In genomic region chr3:158732856-158733200, GRCh38 we compare ENCODE assay signal across 9 cellular contexts. TPM values are rescaled to one million over a fixed set of nuclear protein-coding genes. Genes with fewer than 3 reads are reported as not detected.
DNase-seq lines count a peak whose midpoint lies in the region; ATAC-seq lines count a peak whose summit lies in the region.
"Had no signal": no experiment of that assay in that cellular context is flagged by ENCODE, and none has a peak within 500 bp of the region (broad histone marks: within the 10 kb centered on the region; RNA-seq: fewer than 3 reads in every experiment).

No MANE protein-coding gene starts in this region.

- H3K9ac ChIP-seq in ES-I3 (ENCODE audit: low read depth, low read length): peak overlapping the region; percentile 77

- H3K4me3 Mint-ChIP-seq in central memory CD8-positive, alpha-beta T cell: peak overlapping the region; percentile 47
- H3K4me3 Mint-ChIP-seq in immature natural killer cell: peak overlapping the region in 4 of 5 donors; percentile 26 to 64 (median 38)

- no peaks in the 10 kb centered on the region for H3K9me3 Mint-ChIP-seq in central memory CD8-positive, alpha-beta T cell
- H3K9me3 Mint-ChIP-seq in immature natural killer cell: peaks cover 0 to 3% (median 0%) of the 10 kb centered on the region in 6 donors

- no peaks in the 10 kb centered on the region for H3K27me3 Mint-ChIP-seq in central memory CD8-positive, alpha-beta T cell
- peaks cover 0 to 1% (median 0%) of the 10 kb centered on the region in 3 donors for H3K27me3 Mint-ChIP-seq in immature natural killer cell (ENCODE audit: low read depth in 3 of 3)

- H3K36me3 ChIP-seq in ES-I3 (ENCODE audit: insufficient read depth, low read length): no peaks in the 10 kb centered on the region

- ATAC-seq in central memory CD8-positive, alpha-beta T cell (replicated peaks; ENCODE audit: extremely low read depth, poor library complexity, severe bottlenecking): no peak
- ATAC-seq in HG03520 (IDR thresholded peaks at IDR 0.05; ENCODE audit: unreplicated experiment): no peak
- no peak for ATAC-seq in GM18868 (IDR thresholded peaks at IDR 0.05; ENCODE audit: unreplicated experiment)

- no peaks in the 10 kb centered on the region for H3K9me3 ChIP-seq in ES-I3 (ENCODE audit: control insufficient read depth, insufficient read depth, low read length)

- H3K27ac Mint-ChIP-seq in central memory CD8-positive, alpha-beta T cell (ENCODE audit: low read depth): no peak overlapping the region
- no peak overlapping the region for H3K27ac Mint-ChIP-seq in immature natural killer cell

- no peaks in the 10 kb centered on the region for H3K36me3 Mint-ChIP-seq in central memory CD8-positive, alpha-beta T cell (ENCODE audit: insufficient read depth)
- H3K36me3 Mint-ChIP-seq in immature natural killer cell: no peaks in the 10 kb centered on the region

- no peaks in the 10 kb centered on the region for H3K4me1 ChIP-seq in ES-I3 (ENCODE audit: insufficient read depth, low read length)

- DNase-seq in central memory CD8-positive, alpha-beta T cell (ENCODE audit: low spot score in 2 of 2): no peak
- DNase-seq in immature natural killer cell (no peak), skeletal muscle cell (ENCODE audit: low read depth) (no peak), AML-193 (lab: John Stamatoyannopoulos, UW) (no peak), NCI-H2171 (lab: John Stamatoyannopoulos, UW) (no peak)
- DNase-seq: NCI-H187 treated with DMSO at 0.1 percent for 48 hours had no signal

- H3K4me3 ChIP-seq in skeletal muscle cell (ENCODE audit: low read depth, low read length): peak overlapping the region; percentile 55

- peaks cover 5% of the 10 kb centered on the region for H3K4me1 Mint-ChIP-seq in central memory CD8-positive, alpha-beta T cell
- H3K4me1 Mint-ChIP-seq in immature natural killer cell: peaks cover 10 to 18% of the 10 kb centered on the region in 2 donors

RNA-seq across cellular contexts. Expression of gene RARRES1, which starts 0.6 kb away (rescaled TPM):
- not detected for polyA plus RNA-seq in immature natural killer cell
